Comparison of ENCODE assay signal across 8 cellular contexts in genomic region chr22:41022470-41023298, GRCh38.
DNase-seq lines count a peak whose midpoint lies in the region; ATAC-seq, FAIRE-seq and TF ChIP-seq lines count a peak whose summit lies in the region.

No MANE protein-coding gene starts in this region.

- peaks cover 0 to 17% (median 5%) of the 10 kb centered on the region in 3 donors for H3K4me1 ChIP-seq in esophagus squamous epithelium
- H3K4me1 ChIP-seq in muscle layer of duodenum (ENCODE audit: control insufficient read depth in 1 of 2, insufficient read depth in 2 of 2, low read length in 2 of 2), result peaks cover 0 to 6% of the 10 kb centered on the region in 2 donors

- H3K27ac ChIP-seq in esophagus squamous epithelium, result peak overlapping the region; percentile 96 to 100 (median 98)
- H3K27ac ChIP-seq in muscle layer of duodenum (ENCODE audit: low read length), result peak overlapping the region; percentile 80

- WGBS in esophagus squamous epithelium, 2 donors, result 8 to 14% methylated on average over 14 to 24 of the region's 46 CpGs

- H3K4me3 ChIP-seq in esophagus squamous epithelium (peak overlapping the region; percentile 66 to 88 (median 76)), muscle layer of duodenum (ENCODE audit: low read depth in 1 of 2, low read length in 2 of 2) (peak overlapping the region; percentile 70 to 84)

- peak; percentile 54; the same call in 1 of the 2 replicates for TF ChIP-seq EP300 in Ishikawa (IDR thresholded peaks at IDR 0.05; ENCODE audit: borderline replicate concordance)

- no peak for FAIRE-seq in RCC 7860 (lab: Jason Lieb, UNC)

- no peaks in the 10 kb centered on the region for H3K9me3 Mint-ChIP-seq in activated T-helper 1 cell treated with anti-CD3 and anti-CD28 coated beads, Interleukin-12 subunit alpha, Interleukin-12 subunit beta, Interleukin-2, Interleukin-4 antibody, amounts not matched to agents 30 ng/mL and 10 ng/mL and 1 ng/mL, durations not matched to agents 14 hours and 24 hours and 36 hours

- intact Hi-C loops in activated T-helper 1 cell treated with anti-CD3 and anti-CD28 coated beads, Interleukin-12 subunit alpha, Interleukin-12 subunit beta, Interleukin-2, Interleukin-4 antibody, amounts not matched to agents 30 ng/mL and 10 ng/mL and 1 ng/mL, durations not matched to agents 14 hours and 24 hours and 36 hours (cut with micrococcal nuclease), result loop anchor here (1.0 to 5.0 kb wide), 3 partner anchors 69 to 205 kb away; partner anchors contain the start of genes RBX1 and SLC25A17
- intact Hi-C loops in esophagus squamous epithelium (cut with DNase I), result loop anchor here (5.0 kb wide), 1 partner anchor 70 kb away; the partner anchor contains the start of gene EP300

- DNase-seq in AML-193 (lab: John Stamatoyannopoulos, UW) (peak; percentile 66 to 71), RCC 7860 (ENCODE audit: low spot score) (peak; percentile 9), esophagus squamous epithelium (lab: John Stamatoyannopoulos, UW) (peak; percentile 45)
- DNase-seq in activated T-helper 1 cell treated with anti-CD3 and anti-CD28 coated beads, Interleukin-12 subunit alpha, Interleukin-12 subunit beta, Interleukin-2, Interleukin-4 antibody, amounts not matched to agents 30 ng/mL and 10 ng/mL and 1 ng/mL, durations not matched to agents 14 hours and 24 hours and 36 hours (ENCODE audit: low spot score), result peak; percentile 68
- peak; percentile 45 to 58 for DNase-seq in stimulated activated CD8-positive, alpha-beta memory T cell treated with anti-CD3 and anti-CD28 coated beads, Interleukin-4, amount 100 ng/mL, for 4 hours (ENCODE audit: low read depth in 2 of 2, low spot score in 1 of 2)

- H3K9me3 ChIP-seq in esophagus squamous epithelium, result no peaks in the 10 kb centered on the region
- no peaks in the 10 kb centered on the region for H3K9me3 ChIP-seq in muscle layer of duodenum (ENCODE audit: control insufficient read depth in 1 of 2, low read length in 2 of 2)

- peak; percentile 60 for ATAC-seq in GM19351 (IDR thresholded peaks at IDR 0.05; ENCODE audit: unreplicated experiment)

- H3K27me3 Mint-ChIP-seq in activated T-helper 1 cell treated with anti-CD3 and anti-CD28 coated beads, Interleukin-12 subunit alpha, Interleukin-12 subunit beta, Interleukin-2, Interleukin-4 antibody, amounts not matched to agents 30 ng/mL and 10 ng/mL and 1 ng/mL, durations not matched to agents 14 hours and 24 hours and 36 hours (ENCODE audit: insufficient read depth), result peaks cover 8% of the 10 kb centered on the region

- H3K27me3 ChIP-seq in esophagus squamous epithelium, result no peaks in the 10 kb centered on the region
- H3K27me3 ChIP-seq in muscle layer of duodenum (ENCODE audit: low read depth, low read length), result no peaks in the 10 kb centered on the region

- no peaks in the 10 kb centered on the region for H3K36me3 ChIP-seq in esophagus squamous epithelium
- H3K36me3 ChIP-seq in muscle layer of duodenum (ENCODE audit: control insufficient read depth in 1 of 2, insufficient read depth in 2 of 2, low read length in 2 of 2), result no peaks in the 10 kb centered on the region

- H3K4me3 Mint-ChIP-seq in activated T-helper 1 cell treated with anti-CD3 and anti-CD28 coated beads, Interleukin-12 subunit alpha, Interleukin-12 subunit beta, Interleukin-2, Interleukin-4 antibody, amounts not matched to agents 30 ng/mL and 10 ng/mL and 1 ng/mL, durations not matched to agents 14 hours and 24 hours and 36 hours, result peak overlapping the region; percentile 82

- H3K4me1 Mint-ChIP-seq in activated T-helper 1 cell treated with anti-CD3 and anti-CD28 coated beads, Interleukin-12 subunit alpha, Interleukin-12 subunit beta, Interleukin-2, Interleukin-4 antibody, amounts not matched to agents 30 ng/mL and 10 ng/mL and 1 ng/mL, durations not matched to agents 14 hours and 24 hours and 36 hours (ENCODE audit: low read depth), result peaks cover 7% of the 10 kb centered on the region

- peak in 3 of 4 donors; percentile 9 to 79 (median 77) for TF ChIP-seq POLR2A in esophagus squamous epithelium (IDR thresholded peaks at IDR 0.05)

- peak; percentile 13; the same call in 1 of the 2 replicates for TF ChIP-seq RAD21 in Ishikawa (IDR thresholded peaks at IDR 0.05; ENCODE audit: low read depth)

- peak in 1 of 6 experiments; percentile 4 for TF ChIP-seq CTCF in esophagus squamous epithelium (IDR thresholded peaks at IDR 0.05)

- peak overlapping the region; percentile 1 for H3K27ac Mint-ChIP-seq in activated T-helper 1 cell treated with anti-CD3 and anti-CD28 coated beads, Interleukin-12 subunit alpha, Interleukin-12 subunit beta, Interleukin-2, Interleukin-4 antibody, amounts not matched to agents 30 ng/mL and 10 ng/mL and 1 ng/mL, durations not matched to agents 14 hours and 24 hours and 36 hours

- peaks cover 1% of the 10 kb centered on the region for H3K36me3 Mint-ChIP-seq in activated T-helper 1 cell treated with anti-CD3 and anti-CD28 coated beads, Interleukin-12 subunit alpha, Interleukin-12 subunit beta, Interleukin-2, Interleukin-4 antibody, amounts not matched to agents 30 ng/mL and 10 ng/mL and 1 ng/mL, durations not matched to agents 14 hours and 24 hours and 36 hours (ENCODE audit: low read depth)

TF ChIP-seq in Ishikawa, 13 proteins besides CTCF, POLR2A, EP300 and RAD21:
- TF ChIP-seq CREB1 (IDR thresholded peaks at IDR 0.05; ENCODE audit: low read depth) (no peak), CEBPB (IDR thresholded peaks at IDR 0.05) (peak; percentile 69), TEAD4 (IDR thresholded peaks at IDR 0.05) (peak; percentile 31; the same call in 1 of the 2 replicates), FOXM1 (IDR thresholded peaks at IDR 0.05; ENCODE audit: borderline replicate concordance, low read depth) (0 out of 2 replicates have a peak, but pooled peaks have one; percentile 47), EGR1 (IDR thresholded peaks at IDR 0.05) (no peak), TCF12 (IDR thresholded peaks at IDR 0.05; ENCODE audit: low read depth) (peak; percentile 69), MAX (IDR thresholded peaks at IDR 0.05) (peak; percentile 100), YY1 (IDR thresholded peaks at IDR 0.05; ENCODE audit: low read depth) (no peak), USF1 (IDR thresholded peaks at IDR 0.05) (peak; percentile 99), TAF1 (IDR thresholded peaks at IDR 0.05; ENCODE audit: low read depth) (peak; percentile 62), REST (IDR thresholded peaks at IDR 0.05; ENCODE audit: low read depth) (no peak), NFIC (IDR thresholded peaks at IDR 0.05) (peak; percentile 17), ZBTB7A (IDR thresholded peaks at IDR 0.05; ENCODE audit: low read depth) (no peak)

Comparison
In these comparisons a context has a peak if more than half of its experiments do, and no peak if none do; other contexts are left out.
1. Peak in every context shown above with its lines: DNase-seq, ATAC-seq, H3K4me3 ChIP-seq and H3K27ac ChIP-seq.
2. DNase-seq: peak in every context shown above with its lines; median percentile 68 in AML-193; 68 in activated T-helper 1 cell treated with anti-CD3 and anti-CD28 coated beads, Interleukin-12 subunit alpha, Interleukin-12 subunit beta, Interleukin-2, Interleukin-4 antibody, amounts not matched to agents 30 ng/mL and 10 ng/mL and 1 ng/mL, durations not matched to agents 14 hours and 24 hours and 36 hours; 52 in stimulated activated CD8-positive, alpha-beta memory T cell treated with anti-CD3 and anti-CD28 coated beads, Interleukin-4, amount 100 ng/mL, for 4 hours; 45 in esophagus squamous epithelium; 9 in RCC 7860.